ENCODE assay signal across 5 cellular contexts in the genomic region with DNA sequence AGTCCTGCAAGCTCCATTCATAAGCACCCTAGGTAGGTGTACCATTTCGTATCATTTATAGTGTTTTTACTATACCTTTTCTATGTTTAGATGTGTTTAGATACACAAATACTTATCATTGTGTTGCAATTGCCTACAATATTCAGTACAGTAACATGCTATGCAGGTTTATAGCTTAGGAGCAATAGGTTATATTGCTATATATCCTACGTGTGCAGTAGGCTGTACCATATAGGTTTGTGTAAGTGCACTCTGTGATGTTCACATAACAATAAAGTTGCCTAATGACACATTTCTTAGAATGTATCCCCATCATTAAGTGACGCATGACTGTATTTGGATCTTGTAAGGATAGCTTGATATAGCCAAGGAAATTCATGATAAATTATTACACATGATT.
"Had no signal": no experiment of that assay in that cellular context is flagged by ENCODE, and none has a peak within 500 bp of the region (broad histone marks: within the 10 kb centered on the region; RNA-seq: fewer than 3 reads in every experiment).

No MANE protein-coding gene starts in this region.

- DNase-seq: H9, HCEC 1CT, IMR-90 had no signal

- ATAC-seq: GM23338, K562 had no signal

- H3K27ac Mint-ChIP-seq: GM23338, H9 had no signal

- H3K4me3 ChIP-seq: GM23338, K562 had no signal

- H3K4me1 Mint-ChIP-seq: GM23338, H9 had no signal

- H3K4me3 Mint-ChIP-seq: GM23338, H9 had no signal

- H3K9me3 Mint-ChIP-seq: GM23338, H9 had no signal
